In genomic region chr10:124558901-124559321, GRCh38 we compare ENCODE assay signal across 15 cellular contexts.
DNase-seq lines count a peak whose midpoint lies in the region; ATAC-seq and TF ChIP-seq lines count a peak whose summit lies in the region.
"Had no signal": no experiment of that assay in that cellular context is flagged by ENCODE, and none has a peak within 500 bp of the region (broad histone marks: within the 10 kb centered on the region; RNA-seq: fewer than 3 reads in every experiment).

No MANE protein-coding gene starts in this region.

- H3K4me1 ChIP-seq in RWPE2 (ENCODE audit: insufficient read depth, poor library complexity, severe bottlenecking) (peaks cover 3% of the 10 kb centered on the region), osteoblast (ENCODE audit: insufficient read depth, low read length) (peaks cover 27% of the 10 kb centered on the region), transverse colon (peaks cover 9 to 19% (median 13%) of the 10 kb centered on the region in 4 donors)
- H3K4me1 ChIP-seq: BE2C had no signal

- no peak overlapping the region for H2AFZ ChIP-seq in osteoblast (ENCODE audit: low read length)

- intact Hi-C loops in transverse colon (cut with DNase I; ENCODE audit: low total_unique reads), result no loop called here

- H3K27me3 ChIP-seq in RWPE2 (ENCODE audit: insufficient read depth, poor library complexity, severe bottlenecking) (no peaks in the 10 kb centered on the region), osteoblast (ENCODE audit: insufficient read depth, low read length) (no peaks in the 10 kb centered on the region), transverse colon (no peaks in the 10 kb centered on the region)
- H3K27me3 ChIP-seq: BE2C had no signal

- no peak for TF ChIP-seq POLR2A in transverse colon (IDR thresholded peaks at IDR 0.05)

- H3K4me3 ChIP-seq in RWPE2 (ENCODE audit: severe bottlenecking), result no peak overlapping the region
- no peak overlapping the region for H3K4me3 ChIP-seq in fibroblast of the aortic adventitia (ENCODE audit: low read depth, low read length)
- no peak overlapping the region for H3K4me3 ChIP-seq in osteoblast (ENCODE audit: insufficient read depth, low read length)
- H3K4me3 ChIP-seq in transverse colon, result no peak overlapping the region

- no peak for ATAC-seq in RWPE2 (ENCODE audit: low read depth)
- ATAC-seq in HG03460 (IDR thresholded peaks at IDR 0.05; ENCODE audit: unreplicated experiment), result no peak
- ATAC-seq in HG02973 (IDR thresholded peaks at IDR 0.05; ENCODE audit: unreplicated experiment), result no peak
- ATAC-seq: stimulated activated naive CD8-positive, alpha-beta T cell treated with anti-CD3 and anti-CD28 coated beads, Interleukin-15, amount 100 ng/mL, for 72 hours; T-helper 17 cell had no signal

- H3K4me2 ChIP-seq in osteoblast (ENCODE audit: insufficient read depth, low read length), result no peak overlapping the region

- 83% methylated on average over 8 of the region's 8 CpGs; no CpG with 5 or more reads in 1 of the 2 donors for WGBS in transverse colon (ENCODE audit: low coverage in 1 of 2), 2 donors

- no peaks in the 10 kb centered on the region for H3K79me2 ChIP-seq in osteoblast (ENCODE audit: insufficient read depth, low read length)

- DNase-seq in RWPE2 (ENCODE audit: low spot score) (peak; percentile 52), fibroblast of the aortic adventitia (ENCODE audit: low read depth) (peak; percentile 9), osteoblast (ENCODE audit: insufficient read length, low spot score, missing footprints) (peak; percentile 90), transverse colon (no peak), NCI-H2227 treated with DMSO at 0.1 percent for 48 hours (lab: John Stamatoyannopoulos, UW) (no peak)
- no peak for DNase-seq in activated naive CD4-positive, alpha-beta T cell treated with Interleukin-2 at 50 U/mL for 16 hours
- DNase-seq: BE2C; H9; NCI-H1694; NCI-H446 treated with DMSO at 0.1 percent for 48 hours; SIG-M5; stimulated activated naive CD8-positive, alpha-beta T cell treated with anti-CD3 and anti-CD28 coated beads, Interleukin-15, amount 100 ng/mL, for 72 hours; T-helper 17 cell had no signal

- in situ Hi-C loops in transverse colon (cut with MboI; ENCODE audit: low pct_ligation_motif_present in 1 of 4, low pct_unique_long_range_greater_than_20kb in 1 of 4, low sequenced_read_pairs in 3 of 4), result no loop called here

- H3K36me3 ChIP-seq in RWPE2 (ENCODE audit: low read depth), result no peaks in the 10 kb centered on the region
- no peaks in the 10 kb centered on the region for H3K36me3 ChIP-seq in osteoblast (ENCODE audit: insufficient read depth, low read length)
- H3K36me3 ChIP-seq in transverse colon, result no peaks in the 10 kb centered on the region
- H3K36me3 ChIP-seq: BE2C had no signal

- H3K9me3 ChIP-seq in RWPE2 (ENCODE audit: severe bottlenecking), result no peaks in the 10 kb centered on the region
- no peaks in the 10 kb centered on the region for H3K9me3 ChIP-seq in osteoblast (ENCODE audit: low read depth, low read length)
- H3K9me3 ChIP-seq in transverse colon, result no peaks in the 10 kb centered on the region
- H3K9me3 ChIP-seq: BE2C had no signal

- H4K20me1 ChIP-seq in osteoblast (ENCODE audit: insufficient read depth, low read length), result no peaks in the 10 kb centered on the region

- H3K27ac ChIP-seq in RWPE2 (ENCODE audit: poor library complexity, severe bottlenecking) (no peak overlapping the region), osteoblast (ENCODE audit: low read depth, low read length) (no peak overlapping the region), transverse colon (peak overlapping the region in 3 of 4 donors; percentile 65 to 79 (median 72))

- TF ChIP-seq CTCF in RWPE2 (IDR thresholded peaks at IDR 0.05; ENCODE audit: poor library complexity, severe bottlenecking) (no peak), fibroblast of the aortic adventitia (IDR thresholded peaks at IDR 0.05; ENCODE audit: insufficient read depth, low read length) (no peak), osteoblast (IDR thresholded peaks at IDR 0.05; ENCODE audit: extremely low read depth, low read depth, low read length) (no peak), transverse colon (IDR thresholded peaks at IDR 0.05) (no peak)

- no peak for TF ChIP-seq EP300 in transverse colon (IDR thresholded peaks at IDR 0.05; ENCODE audit: low read depth)

Comparison
In these comparisons a context has a peak if more than half of its experiments do, and no peak if none do; other contexts are left out.
1. DNase-seq: peak in RWPE2 (single experiment), fibroblast of the aortic adventitia (single experiment) and osteoblast (single experiment); none in transverse colon (single experiment), activated naive CD4-positive, alpha-beta T cell treated with Interleukin-2 at 50 U/mL for 16 hours (single experiment) and NCI-H2227 treated with DMSO at 0.1 percent for 48 hours (single experiment).
2. H3K27ac ChIP-seq: peak in transverse colon (3 of 4); none in RWPE2 (single experiment) and osteoblast (single experiment).